In the genomic region with DNA sequence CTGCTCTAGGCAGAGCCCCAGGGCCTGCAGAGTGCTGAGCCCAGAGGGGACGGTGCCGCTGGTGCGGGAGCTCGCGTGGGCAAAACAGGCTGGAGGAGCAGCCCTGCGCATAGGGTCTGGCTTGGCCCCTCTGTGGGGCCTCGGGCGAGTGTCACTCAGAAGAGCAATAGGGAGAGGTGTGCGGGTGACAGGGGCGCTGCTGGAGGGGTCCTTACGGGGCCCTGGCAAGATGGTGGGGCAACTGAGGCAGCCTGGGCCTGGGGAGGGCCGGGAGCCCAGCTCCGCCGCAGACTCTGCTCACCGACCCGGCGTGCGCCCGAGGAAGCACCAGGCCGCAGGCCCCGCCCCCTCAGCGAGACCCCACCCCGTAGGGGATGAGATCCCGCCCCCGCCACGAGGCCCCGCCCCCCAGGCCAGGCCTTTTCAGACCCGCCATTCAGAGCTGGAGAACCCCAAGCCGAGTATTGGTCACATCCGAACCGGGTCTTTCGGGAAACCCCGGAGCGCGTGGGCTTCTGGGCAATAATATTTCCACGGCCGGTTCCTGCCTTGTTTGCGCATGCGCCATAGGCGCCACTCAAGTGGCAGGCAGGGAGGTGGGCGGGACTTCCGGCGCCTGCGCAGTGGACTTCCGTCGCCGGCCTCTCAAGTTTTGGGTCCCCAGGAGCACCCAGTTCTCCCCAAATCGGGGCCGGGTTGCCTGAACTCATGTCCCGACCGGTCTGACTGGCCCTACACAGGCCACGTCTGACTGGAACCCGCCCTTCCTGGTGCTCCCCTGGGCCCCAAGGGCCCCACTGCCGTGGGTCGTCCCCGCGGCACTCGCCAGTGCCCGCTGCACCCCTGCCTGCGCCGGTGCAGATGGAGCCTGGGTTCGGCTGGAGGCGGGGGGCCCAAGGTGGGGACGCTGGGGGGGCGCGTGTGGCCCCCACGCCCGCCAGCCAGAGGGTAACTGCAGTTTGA, we compare ENCODE assay signal across 8 cellular contexts. TPM values are rescaled to one million over a fixed set of nuclear protein-coding genes. Genes with fewer than 3 reads are reported as not detected.
A peak's percentile ranks its signal among the peaks of the same experiment; 100 is the strongest.
DNase-seq lines count a peak whose midpoint lies in the region; ATAC-seq and TF ChIP-seq lines count a peak whose summit lies in the region.

No MANE protein-coding gene starts in this region.

- no peaks in the 10 kb centered on the region for H3K9me3 ChIP-seq in Loucy (ENCODE audit: insufficient read depth, low read depth, low read length)
- no peaks in the 10 kb centered on the region for H3K9me3 ChIP-seq in RWPE2 (ENCODE audit: severe bottlenecking)

- peaks cover 4% of the 10 kb centered on the region for H3K27me3 Mint-ChIP-seq in nephron (ENCODE audit: low read depth)

- peak; percentile 44 for ATAC-seq in RWPE2 (ENCODE audit: low read depth)
- peak; percentile 85 for ATAC-seq in stimulated activated naive CD8-positive, alpha-beta T cell treated with anti-CD3 and anti-CD28 coated beads, Interleukin-15, Interleukin-2, amounts not matched to agents 100 U/mL and 50 U/mL, for 24 hours

- peak overlapping the region; percentile 97 for H3K9ac ChIP-seq in Loucy (ENCODE audit: low read depth, low read length, poor library complexity, severe bottlenecking)

- H3K36me3 ChIP-seq in H7 (replicated peaks; ENCODE audit: control insufficient read depth, insufficient read depth, low read length) (no peaks in the 10 kb centered on the region), Loucy (ENCODE audit: insufficient read depth, low read length) (no peaks in the 10 kb centered on the region), RWPE2 (ENCODE audit: low read depth) (no peaks in the 10 kb centered on the region)

- H3F3A ChIP-seq in Loucy (ENCODE audit: low read depth) = no peaks in the 10 kb centered on the region

- H3K27ac Mint-ChIP-seq in nephron = peak overlapping the region in 2 of 3 experiments; percentile 74 to 76

- no peak for TF ChIP-seq CTCF in Loucy (conservative IDR thresholded peaks at IDR 0.05; ENCODE audit: low read length)
- no peak for TF ChIP-seq CTCF in RWPE2 (IDR thresholded peaks at IDR 0.05; ENCODE audit: poor library complexity, severe bottlenecking)
- TF ChIP-seq CTCF in fibroblast of the aortic adventitia (IDR thresholded peaks at IDR 0.05; ENCODE audit: insufficient read depth, low read length) = no peak
- no peak for TF ChIP-seq CTCF in nephron (IDR thresholded peaks at IDR 0.05; ENCODE audit: unreplicated experiment in 3 of 3)

- H3K9me3 Mint-ChIP-seq in nephron = no peaks in the 10 kb centered on the region

- H3K27ac ChIP-seq in RWPE2 (ENCODE audit: poor library complexity, severe bottlenecking) = peak overlapping the region; percentile 92

- H3K79me2 ChIP-seq in Loucy (ENCODE audit: insufficient read depth, low read length) = no peaks in the 10 kb centered on the region

- H4K20me1 ChIP-seq in Loucy (ENCODE audit: insufficient read depth, low read length, poor library complexity, severe bottlenecking) = no peaks in the 10 kb centered on the region

- H3K9me2 ChIP-seq in Loucy (replicated peaks; ENCODE audit: low read depth, low read length) = no peaks in the 10 kb centered on the region

- H3K36me3 Mint-ChIP-seq in nephron (ENCODE audit: low read depth) = no peaks in the 10 kb centered on the region

- peaks cover 10% of the 10 kb centered on the region for H3K27me3 ChIP-seq in H7 (ENCODE audit: control insufficient read depth, insufficient read depth, low read length)
- H3K27me3 ChIP-seq in Loucy (ENCODE audit: insufficient read depth, low read length, poor library complexity, severe bottlenecking) = no peaks in the 10 kb centered on the region
- H3K27me3 ChIP-seq in RWPE2 (ENCODE audit: insufficient read depth, poor library complexity, severe bottlenecking) = no peaks in the 10 kb centered on the region

- H3K4me2 ChIP-seq in Loucy (ENCODE audit: low read depth, low read length, poor library complexity, severe bottlenecking) = peak overlapping the region; percentile 98

- peaks cover 5% of the 10 kb centered on the region for H3K4me1 Mint-ChIP-seq in nephron

- peak overlapping the region; percentile 84 for H3K4me3 Mint-ChIP-seq in nephron

- peak overlapping the region; percentile 89 for H2AFZ ChIP-seq in Loucy (ENCODE audit: low read length)

- peak overlapping the region; percentile 78 for H3K4me3 ChIP-seq in H7 (ENCODE audit: insufficient read depth, low read depth, low read length)
- H3K4me3 ChIP-seq in Loucy (ENCODE audit: low read length, poor library complexity, severe bottlenecking) = peak overlapping the region; percentile 90
- peak overlapping the region; percentile 45 for H3K4me3 ChIP-seq in RWPE2 (ENCODE audit: severe bottlenecking)
- H3K4me3 ChIP-seq in fibroblast of the aortic adventitia (ENCODE audit: low read depth, low read length) = peak overlapping the region; percentile 80

- DNase-seq in ELR (ENCODE audit: low read depth) (peak; percentile 99), H7 (peak; percentile 100), RWPE2 (ENCODE audit: low spot score) (peak; percentile 98), fibroblast of the aortic adventitia (ENCODE audit: low read depth) (peak; percentile 99)
- DNase-seq in activated effector memory CD4-positive, alpha-beta T cell treated with Interleukin-2 at 50 U/mL for 16 hours = peak; percentile 97
- DNase-seq in stimulated activated naive CD8-positive, alpha-beta T cell treated with anti-CD3 and anti-CD28 coated beads, Interleukin-15, Interleukin-2, amounts not matched to agents 100 U/mL and 50 U/mL, for 24 hours = peak; percentile 97

- H3K4me1 ChIP-seq in Loucy (ENCODE audit: insufficient read depth, low read length, poor library complexity, severe bottlenecking) = peaks cover 21% of the 10 kb centered on the region
- H3K4me1 ChIP-seq in RWPE2 (ENCODE audit: insufficient read depth, poor library complexity, severe bottlenecking) = peaks cover 37% of the 10 kb centered on the region

RNA-seq across cellular contexts. Expression of a gene that starts 1.3 kb away (rescaled TPM):
- total RNA-seq in H7 (2014; rRNA removed; shearing (Covaris generic)) = 1.0 TPM in 2 replicates
- 0.45 TPM in 1 of 2 replicates, not detected in the other for total RNA-seq in fibroblast of the aortic adventitia (ENCODE audit: low replicate concordance)

RNA-seq across cellular contexts. Expression of a gene that starts 1.6 kb away (rescaled TPM):
- 0.83 and 2.9 TPM in 2 replicates for total RNA-seq in H7 (2014; rRNA removed; shearing (Covaris generic))
- total RNA-seq in fibroblast of the aortic adventitia (ENCODE audit: low replicate concordance) = 0.36 and 0.49 TPM in 2 replicates

RNA-seq across cellular contexts. Expression of a gene that starts 3.9 kb away (rescaled TPM):
- total RNA-seq in H7 (2014; rRNA removed; shearing (Covaris generic)) = not detected in 2 replicates
- total RNA-seq in fibroblast of the aortic adventitia (ENCODE audit: low replicate concordance) = 0.09 TPM in 1 of 2 replicates, not detected in the other

RNA-seq across cellular contexts. Expression of a gene that starts 7.3 kb away (rescaled TPM):
- 0.03 TPM in 1 of 2 replicates, not detected in the other for total RNA-seq in H7 (2014; rRNA removed; shearing (Covaris generic))
- total RNA-seq in fibroblast of the aortic adventitia (ENCODE audit: low replicate concordance) = not detected in 2 replicates

RNA-seq across cellular contexts. Expression of a gene that starts 17.7 kb away (rescaled TPM):
- total RNA-seq in H7 (2014; rRNA removed; shearing (Covaris generic)) = 238 and 257 TPM in 2 replicates
- total RNA-seq in fibroblast of the aortic adventitia (ENCODE audit: low replicate concordance) = 21.8 and 195 TPM in 2 replicates

Comparison
In these comparisons a context has a peak if more than half of its experiments do, and no peak if none do; other contexts are left out.
1. Peak in every context shown above with its lines: DNase-seq, ATAC-seq, H3K4me3 ChIP-seq and H3K27ac ChIP-seq.